ENCODE assay signal across 1 cellular context in genomic region chr10:36118289-36118688, GRCh38.
TF ChIP-seq lines count a peak whose summit lies in the region.

No MANE protein-coding gene starts in this region.

TF ChIP-seq in GM23338, 12 proteins besides CTCF, POLR2A, EP300 and RAD21 (continued from another document):
- TF ChIP-seq, protein P1, sequence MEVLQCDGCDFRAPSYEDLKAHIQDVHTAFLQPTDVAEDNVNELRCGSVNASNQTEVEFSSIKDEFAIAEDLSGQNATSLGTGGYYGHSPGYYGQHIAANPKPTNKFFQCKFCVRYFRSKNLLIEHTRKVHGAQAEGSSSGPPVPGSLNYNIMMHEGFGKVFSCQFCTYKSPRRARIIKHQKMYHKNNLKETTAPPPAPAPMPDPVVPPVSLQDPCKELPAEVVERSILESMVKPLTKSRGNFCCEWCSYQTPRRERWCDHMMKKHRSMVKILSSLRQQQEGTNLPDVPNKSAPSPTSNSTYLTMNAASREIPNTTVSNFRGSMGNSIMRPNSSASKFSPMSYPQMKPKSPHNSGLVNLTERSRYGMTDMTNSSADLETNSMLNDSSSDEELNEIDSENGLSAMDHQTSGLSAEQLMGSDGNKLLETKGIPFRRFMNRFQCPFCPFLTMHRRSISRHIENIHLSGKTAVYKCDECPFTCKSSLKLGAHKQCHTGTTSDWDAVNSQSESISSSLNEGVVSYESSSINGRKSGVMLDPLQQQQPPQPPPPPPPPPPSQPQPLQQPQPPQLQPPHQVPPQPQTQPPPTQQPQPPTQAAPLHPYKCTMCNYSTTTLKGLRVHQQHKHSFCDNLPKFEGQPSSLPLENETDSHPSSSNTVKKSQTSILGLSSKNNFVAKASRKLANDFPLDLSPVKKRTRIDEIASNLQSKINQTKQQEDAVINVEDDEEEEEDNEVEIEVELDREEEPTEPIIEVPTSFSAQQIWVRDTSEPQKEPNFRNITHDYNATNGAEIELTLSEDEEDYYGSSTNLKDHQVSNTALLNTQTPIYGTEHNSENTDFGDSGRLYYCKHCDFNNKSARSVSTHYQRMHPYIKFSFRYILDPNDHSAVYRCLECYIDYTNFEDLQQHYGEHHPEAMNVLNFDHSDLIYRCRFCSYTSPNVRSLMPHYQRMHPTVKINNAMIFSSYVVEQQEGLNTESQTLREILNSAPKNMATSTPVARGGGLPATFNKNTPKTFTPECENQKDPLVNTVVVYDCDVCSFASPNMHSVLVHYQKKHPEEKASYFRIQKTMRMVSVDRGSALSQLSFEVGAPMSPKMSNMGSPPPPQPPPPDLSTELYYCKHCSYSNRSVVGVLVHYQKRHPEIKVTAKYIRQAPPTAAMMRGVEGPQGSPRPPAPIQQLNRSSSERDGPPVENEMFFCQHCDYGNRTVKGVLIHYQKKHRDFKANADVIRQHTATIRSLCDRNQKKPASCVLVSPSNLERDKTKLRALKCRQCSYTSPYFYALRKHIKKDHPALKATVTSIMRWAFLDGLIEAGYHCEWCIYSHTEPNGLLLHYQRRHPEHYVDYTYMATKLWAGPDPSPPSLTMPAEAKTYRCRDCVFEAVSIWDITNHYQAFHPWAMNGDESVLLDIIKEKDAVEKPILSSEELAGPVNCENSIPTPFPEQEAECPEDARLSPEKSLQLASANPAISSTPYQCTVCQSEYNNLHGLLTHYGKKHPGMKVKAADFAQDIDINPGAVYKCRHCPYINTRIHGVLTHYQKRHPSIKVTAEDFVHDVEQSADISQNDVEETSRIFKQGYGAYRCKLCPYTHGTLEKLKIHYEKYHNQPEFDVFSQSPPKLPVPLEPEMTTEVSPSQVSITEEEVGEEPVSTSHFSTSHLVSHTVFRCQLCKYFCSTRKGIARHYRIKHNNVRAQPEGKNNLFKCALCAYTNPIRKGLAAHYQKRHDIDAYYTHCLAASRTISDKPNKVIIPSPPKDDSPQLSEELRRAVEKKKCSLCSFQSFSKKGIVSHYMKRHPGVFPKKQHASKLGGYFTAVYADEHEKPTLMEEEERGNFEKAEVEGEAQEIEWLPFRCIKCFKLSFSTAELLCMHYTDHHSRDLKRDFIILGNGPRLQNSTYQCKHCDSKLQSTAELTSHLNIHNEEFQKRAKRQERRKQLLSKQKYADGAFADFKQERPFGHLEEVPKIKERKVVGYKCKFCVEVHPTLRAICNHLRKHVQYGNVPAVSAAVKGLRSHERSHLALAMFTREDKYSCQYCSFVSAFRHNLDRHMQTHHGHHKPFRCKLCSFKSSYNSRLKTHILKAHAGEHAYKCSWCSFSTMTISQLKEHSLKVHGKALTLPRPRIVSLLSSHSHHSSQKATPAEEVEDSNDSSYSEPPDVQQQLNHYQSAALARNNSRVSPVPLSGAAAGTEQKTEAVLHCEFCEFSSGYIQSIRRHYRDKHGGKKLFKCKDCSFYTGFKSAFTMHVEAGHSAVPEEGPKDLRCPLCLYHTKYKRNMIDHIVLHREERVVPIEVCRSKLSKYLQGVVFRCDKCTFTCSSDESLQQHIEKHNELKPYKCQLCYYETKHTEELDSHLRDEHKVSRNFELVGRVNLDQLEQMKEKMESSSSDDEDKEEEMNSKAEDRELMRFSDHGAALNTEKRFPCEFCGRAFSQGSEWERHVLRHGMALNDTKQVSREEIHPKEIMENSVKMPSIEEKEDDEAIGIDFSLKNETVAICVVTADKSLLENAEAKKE (CRISPR knock-in tag; IDR thresholded peaks at IDR 0.05) = no peak
- TF ChIP-seq EZH2 (IDR thresholded peaks at IDR 0.05; ENCODE audit: low read depth, unreplicated experiment) (no peak), ZNF114 (CRISPR knock-in tag; IDR thresholded peaks at IDR 0.05) (no peak), JUNB (IDR thresholded peaks at IDR 0.05; ENCODE audit: unreplicated experiment) (no peak)
TF ChIP-seq in GM23338: peak in this region for 0.
